Comparison of ENCODE assay signal across 21 cellular contexts in genomic region chr7:86900886-86901285, GRCh38.
"Had no signal": no experiment of that assay in that cellular context is flagged by ENCODE, and none has a peak within 500 bp of the region (broad histone marks: within the 10 kb centered on the region; RNA-seq: fewer than 3 reads in every experiment).

No MANE protein-coding gene starts in this region.

- H3K9me3 ChIP-seq: esophagus muscularis mucosa, gastroesophageal sphincter, heart left ventricle, left lung, lower lobe of right lung, mucosa of descending colon had no signal

- H3K27me3 ChIP-seq: dorsolateral prefrontal cortex, esophagus muscularis mucosa, foreskin keratinocyte, gastroesophageal sphincter, heart left ventricle, hepatocyte, left lung had no signal

- H3K79me2 ChIP-seq: hepatocyte had no signal

- H3K4me1 ChIP-seq: esophagus muscularis mucosa, foreskin keratinocyte, gastroesophageal sphincter, heart left ventricle, left lung, lower lobe of right lung had no signal

- ATAC-seq: foreskin keratinocyte, gastroesophageal sphincter, heart left ventricle, left lung, left ventricle myocardium superior, lower lobe of right lung, mucosa of descending colon had no signal

- H3K4me3 ChIP-seq: coronary artery, dorsolateral prefrontal cortex, esophagus muscularis mucosa, gastroesophageal sphincter, heart left ventricle, hepatocyte, left lung, lower lobe of right lung, mucosa of descending colon had no signal

- H3K27ac ChIP-seq: coronary artery, esophagus muscularis mucosa, foreskin keratinocyte, gastroesophageal sphincter, heart left ventricle, hepatocyte, left lung, lower lobe of right lung had no signal

- H3K4me2 ChIP-seq: hepatocyte had no signal

- H3K36me3 ChIP-seq: left lung had no signal

- DNase-seq: dermis blood vessel endothelial cell; dorsolateral prefrontal cortex; effector CD4-positive, alpha-beta T cell; effector memory CD4-positive, alpha-beta T cell; foreskin keratinocyte; heart left ventricle; hypothalamus; immature natural killer cell; islet precursor cell; kidney; kidney glomerular epithelial cell; left lung; left ventricle myocardium superior; lower lobe of right lung; mesenchymal stem cell; mucosa of descending colon; naive B cell had no signal

- H2AFZ ChIP-seq: hepatocyte had no signal
